1 cellular context compared by ENCODE assay signal in the genomic region with DNA sequence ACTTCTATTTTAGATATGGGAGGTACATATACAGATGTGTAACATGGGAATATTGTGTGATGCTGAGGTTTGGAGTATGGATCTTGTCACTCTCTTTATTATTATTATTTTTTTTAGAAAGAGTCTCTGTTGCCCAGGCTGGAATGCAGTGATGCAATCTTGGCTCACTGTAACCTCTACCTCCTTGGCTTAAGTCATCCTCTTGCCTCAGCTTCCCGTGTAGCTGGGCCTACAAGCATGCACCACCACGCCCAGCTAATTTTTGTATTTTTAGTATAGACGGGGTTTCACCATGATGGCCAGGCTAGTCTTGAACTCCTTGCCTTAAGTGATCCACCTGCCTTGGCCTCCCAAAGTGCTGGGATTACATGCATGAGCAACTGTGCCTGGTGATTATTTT.
TF ChIP-seq lines count a peak whose summit lies in the region.

No MANE protein-coding gene starts in this region.

TF ChIP-seq in K562, 482 proteins besides CTCF, POLR2A, EP300 and RAD21 (continued from another document):
- TF ChIP-seq, protein P1, sequence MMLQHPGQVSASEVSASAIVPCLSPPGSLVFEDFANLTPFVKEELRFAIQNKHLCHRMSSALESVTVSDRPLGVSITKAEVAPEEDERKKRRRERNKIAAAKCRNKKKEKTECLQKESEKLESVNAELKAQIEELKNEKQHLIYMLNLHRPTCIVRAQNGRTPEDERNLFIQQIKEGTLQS (IDR thresholded peaks at IDR 0.05), result 0 out of 2 replicates have a peak, but pooled peaks have one; percentile 24
- TF ChIP-seq, protein P1 (CRISPR knock-in tag; conservative IDR thresholded peaks at IDR 0.05), result no peak
- TF ChIP-seq, protein P2, sequence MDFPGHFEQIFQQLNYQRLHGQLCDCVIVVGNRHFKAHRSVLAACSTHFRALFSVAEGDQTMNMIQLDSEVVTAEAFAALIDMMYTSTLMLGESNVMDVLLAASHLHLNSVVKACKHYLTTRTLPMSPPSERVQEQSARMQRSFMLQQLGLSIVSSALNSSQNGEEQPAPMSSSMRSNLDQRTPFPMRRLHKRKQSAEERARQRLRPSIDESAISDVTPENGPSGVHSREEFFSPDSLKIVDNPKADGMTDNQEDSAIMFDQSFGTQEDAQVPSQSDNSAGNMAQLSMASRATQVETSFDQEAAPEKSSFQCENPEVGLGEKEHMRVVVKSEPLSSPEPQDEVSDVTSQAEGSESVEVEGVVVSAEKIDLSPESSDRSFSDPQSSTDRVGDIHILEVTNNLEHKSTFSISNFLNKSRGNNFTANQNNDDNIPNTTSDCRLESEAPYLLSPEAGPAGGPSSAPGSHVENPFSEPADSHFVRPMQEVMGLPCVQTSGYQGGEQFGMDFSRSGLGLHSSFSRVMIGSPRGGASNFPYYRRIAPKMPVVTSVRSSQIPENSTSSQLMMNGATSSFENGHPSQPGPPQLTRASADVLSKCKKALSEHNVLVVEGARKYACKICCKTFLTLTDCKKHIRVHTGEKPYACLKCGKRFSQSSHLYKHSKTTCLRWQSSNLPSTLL (IDR thresholded peaks at IDR 0.05), result no peak
TF ChIP-seq in K562: peak in this region for 1.
